Comparison of ENCODE assay signal across 9 cellular contexts in genomic region chr6:100479180-100480035, GRCh38. TPM values are rescaled to one million over a fixed set of nuclear protein-coding genes. Genes with fewer than 3 reads are reported as not detected.
DNase-seq lines count a peak whose midpoint lies in the region; ATAC-seq and TF ChIP-seq lines count a peak whose summit lies in the region.
"Had no signal": no experiment of that assay in that cellular context is flagged by ENCODE, and none has a peak within 500 bp of the region (broad histone marks: within the 10 kb centered on the region; RNA-seq: fewer than 3 reads in every experiment).

No MANE protein-coding gene starts in this region.

- H3K18ac ChIP-seq in mesenchymal stem cell (ENCODE audit: low read depth in 1 of 2, low read length in 2 of 2): no peak overlapping the region

- H3K23ac ChIP-seq in mesenchymal stem cell (ENCODE audit: low read length in 2 of 2): no peak overlapping the region

- H3K4ac ChIP-seq in mesenchymal stem cell (ENCODE audit: low read depth in 1 of 2, low read length in 2 of 2): no peak overlapping the region

- no peaks in the 10 kb centered on the region for H3K4me1 ChIP-seq in breast epithelium
- no peaks in the 10 kb centered on the region for H3K4me1 ChIP-seq in mesenchymal stem cell (ENCODE audit: control insufficient read depth, insufficient read depth, low read depth, low read length)

- H4K8ac ChIP-seq in mesenchymal stem cell (ENCODE audit: low read length): no peak overlapping the region

- TF ChIP-seq CTCF in AG09319 (IDR thresholded peaks at IDR 0.05; ENCODE audit: low read depth, low read length) (peak; percentile 59), breast epithelium (IDR thresholded peaks at IDR 0.05) (peak; percentile 49 to 66 (median 61))

- no peak overlapping the region for H3K4me3 ChIP-seq in breast epithelium
- no peak overlapping the region for H3K4me3 ChIP-seq in mesenchymal stem cell (ENCODE audit: insufficient read depth in 1 of 2, low read depth in 1 of 2, low read length in 2 of 2)

- no peaks in the 10 kb centered on the region for H3K9me3 ChIP-seq in breast epithelium
- no peaks in the 10 kb centered on the region for H3K9me3 ChIP-seq in mesenchymal stem cell (ENCODE audit: control insufficient read depth, low read length)

- no peak overlapping the region for H3K4me2 ChIP-seq in mesenchymal stem cell (ENCODE audit: low read length, poor library complexity, severe bottlenecking)

- no peak overlapping the region for H2BK5ac ChIP-seq in mesenchymal stem cell (ENCODE audit: low read depth, low read length, poor library complexity, severe bottlenecking)

- H3K27me3 ChIP-seq in breast epithelium (peaks cover 0 to 6% of the 10 kb centered on the region in 2 donors), mesenchymal stem cell (ENCODE audit: control insufficient read depth in 1 of 2, insufficient read depth in 1 of 2, low read length in 2 of 2) (peaks cover 0 to 3% of the 10 kb centered on the region in 2 experiments)

- intact Hi-C loops in breast epithelium (cut with DNase I; ENCODE audit: low total_unique reads): no loop called here

- H2AK5ac ChIP-seq in mesenchymal stem cell (ENCODE audit: low read length, severe bottlenecking): no peak overlapping the region

- no peak overlapping the region for H2BK15ac ChIP-seq in mesenchymal stem cell (ENCODE audit: low read depth, poor library complexity, severe bottlenecking)

- H3K27ac ChIP-seq in breast epithelium (no peak overlapping the region), mesenchymal stem cell (ENCODE audit: low read length, poor library complexity, severe bottlenecking) (no peak overlapping the region)

- 79% methylated on average over 2 of the region's 3 CpGs for WGBS in mesenchymal stem cell

- ATAC-seq in GM18502 (IDR thresholded peaks at IDR 0.05; ENCODE audit: poor library complexity, unreplicated experiment): peak; percentile 53
- ATAC-seq in HG02852 (IDR thresholded peaks at IDR 0.05; ENCODE audit: unreplicated experiment): peak; percentile 49

- no peak overlapping the region for H4K91ac ChIP-seq in mesenchymal stem cell (ENCODE audit: low read length)

- no peaks in the 10 kb centered on the region for H3K79me1 ChIP-seq in mesenchymal stem cell (replicated peaks; ENCODE audit: low read length, poor library complexity, severe bottlenecking)

- no peak for TF ChIP-seq POLR2A in breast epithelium (IDR thresholded peaks at IDR 0.05)

- no peak overlapping the region for H2BK12ac ChIP-seq in mesenchymal stem cell (ENCODE audit: low read length in 2 of 2)

- H3K9ac ChIP-seq in mesenchymal stem cell (ENCODE audit: low read length): no peak overlapping the region

- H3K36me3 ChIP-seq in breast epithelium: no peaks in the 10 kb centered on the region
- H3K36me3 ChIP-seq in mesenchymal stem cell (ENCODE audit: control insufficient read depth in 1 of 2, insufficient read depth in 2 of 2, low read depth in 1 of 2, low read length in 2 of 2): no peaks in the 10 kb centered on the region

- no peak overlapping the region for H3K14ac ChIP-seq in mesenchymal stem cell (ENCODE audit: low read length in 2 of 2)

- no peak overlapping the region for H2BK120ac ChIP-seq in mesenchymal stem cell (ENCODE audit: low read depth, low read length)

- DNase-seq in AG09319 (ENCODE audit: extremely low read depth, low read depth) (peak; percentile 22), NCI-H2227 (lab: John Stamatoyannopoulos, UW; ENCODE audit: unreplicated experiment) (peak; percentile 40), breast epithelium (ENCODE audit: low spot score in 2 of 2) (no peak), mesenchymal stem cell (peak; percentile 47), cerebellum (ENCODE audit: low spot score) (no peak)
- DNase-seq in activated CD4-positive, alpha-beta T cell treated with anti-CD3 and anti-CD28 coated beads for 48 hours: no peak

- no peak overlapping the region for H2AFZ ChIP-seq in mesenchymal stem cell (ENCODE audit: low read depth, low read length)

RNA-seq across cellular contexts. Expression of gene SIM1, which starts 14.7 kb away (rescaled TPM):
- total RNA-seq in breast epithelium (1 to 10 TPM in 2 of 3 donors, under 1 TPM in 1; 0.59 to 7.2 (median 2.0) TPM), cerebellum (not detected)
- not detected for polyA plus RNA-seq in mesenchymal stem cell (2013, experiment 1 of 2)
- polyA plus RNA-seq in mesenchymal stem cell (2013, experiment 2 of 2): not detected
- polyA plus RNA-seq: IgD-negative memory B cell had no signal

Comparison
In these comparisons a context has a peak if more than half of its experiments do, and no peak if none do; other contexts are left out.
1. DNase-seq: peak in AG09319 (single experiment), NCI-H2227 (single experiment) and mesenchymal stem cell (single experiment); none in breast epithelium (0 of 2), cerebellum (single experiment) and activated CD4-positive, alpha-beta T cell treated with anti-CD3 and anti-CD28 coated beads for 48 hours (single experiment).